In the genomic region with DNA sequence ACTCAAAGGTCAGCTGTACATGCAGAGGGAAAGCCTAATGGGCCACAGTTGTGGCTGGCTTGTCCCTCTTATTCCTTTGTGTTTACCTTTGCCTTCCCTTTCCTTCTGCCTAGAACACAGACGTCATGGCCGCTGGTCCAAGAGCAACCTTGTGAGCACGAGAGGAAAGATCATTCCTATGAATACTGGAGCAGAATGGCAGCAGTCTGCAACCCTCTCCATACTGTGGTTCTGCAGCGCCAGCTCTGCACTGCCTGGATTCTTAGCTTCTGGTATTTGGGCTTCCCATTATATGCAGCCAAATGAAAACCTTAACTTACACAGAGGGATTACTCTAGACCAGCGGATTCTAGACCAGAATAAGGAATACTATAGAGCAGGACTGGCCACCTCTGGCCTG, we compare ENCODE assay signal across 35 cellular contexts.
"Had no signal": no experiment of that assay in that cellular context is flagged by ENCODE, and none has a peak within 500 bp of the region (broad histone marks: within the 10 kb centered on the region; RNA-seq: fewer than 3 reads in every experiment).

No MANE protein-coding gene starts in this region.

- H3K27ac Mint-ChIP-seq: activated B cell treated with CpG ODN at 0.5 μM for 24 hours; activated CD4-positive, alpha-beta memory T cell treated with anti-CD3 and anti-CD28 coated beads for 36 hours; activated CD4-positive, alpha-beta T cell treated with anti-CD3 and anti-CD28 coated beads, Interleukin-2, amount 10 ng/mL, durations not matched to agents 24 days and 14 days; activated CD8-positive, alpha-beta T cell treated with anti-CD3 and anti-CD28 coated beads for 36 hours; activated naive CD4-positive, alpha-beta T cell treated with anti-CD3 and anti-CD28 coated beads for 36 hours; activated naive CD4-positive, alpha-beta T cell treated with anti-CD3 and anti-CD28 coated beads, Interleukin-2, amount 50 U/mL, for 72 hours; activated naive CD8-positive, alpha-beta T cell treated with anti-CD3 and anti-CD28 coated beads for 36 hours; activated T-cell treated with anti-CD3 and anti-CD28 coated beads, Interleukin-2, amount 50 U/mL, for 72 hours; activated T-helper 1 cell treated with anti-CD3 and anti-CD28 coated beads, Interleukin-12 subunit alpha, Interleukin-12 subunit beta, Interleukin-2, Interleukin-4 antibody, amounts not matched to agents 30 ng/mL and 10 ng/mL and 1 ng/mL, durations not matched to agents 14 hours and 24 hours and 36 hours; activated T-helper 17 cell treated with anti-CD3 and anti-CD28 coated beads, Interleukin-2, amount 50 U/mL, for 72 hours; T-helper 1 cell treated with Interleukin-12 subunit alpha and Interleukin-12 subunit beta and Interleukin-4 antibody, amounts not matched to agents 30 μg/mL and 1 μg/mL, for 36 hours; T-helper 2 cell treated with Interferon-gamma antibody and Interleukin-4, amounts not matched to agents 5 μg/mL and 100 μg/mL, for 36 hours had no signal

- H3K27me3 Mint-ChIP-seq: activated B cell treated with CpG ODN at 0.5 μM for 24 hours; activated CD4-positive, alpha-beta memory T cell treated with anti-CD3 and anti-CD28 coated beads for 36 hours; activated CD4-positive, alpha-beta T cell treated with anti-CD3 and anti-CD28 coated beads, Interleukin-2, amount 10 ng/mL, durations not matched to agents 24 days and 14 days; activated CD8-positive, alpha-beta T cell treated with anti-CD3 and anti-CD28 coated beads for 36 hours; activated naive CD8-positive, alpha-beta T cell treated with anti-CD3 and anti-CD28 coated beads for 36 hours; activated T-helper 17 cell treated with anti-CD3 and anti-CD28 coated beads, Interleukin-2, amount 50 U/mL, for 72 hours had no signal

- H3K4me3 Mint-ChIP-seq: activated B cell treated with CpG ODN at 0.5 μM for 24 hours; activated CD4-positive, alpha-beta memory T cell treated with anti-CD3 and anti-CD28 coated beads for 36 hours; activated CD4-positive, alpha-beta T cell treated with anti-CD3 and anti-CD28 coated beads, Interleukin-2, amount 10 ng/mL, durations not matched to agents 24 days and 14 days; activated CD8-positive, alpha-beta T cell treated with anti-CD3 and anti-CD28 coated beads for 36 hours; activated naive CD4-positive, alpha-beta T cell treated with anti-CD3 and anti-CD28 coated beads for 36 hours; activated naive CD8-positive, alpha-beta T cell treated with anti-CD3 and anti-CD28 coated beads for 36 hours; activated T-cell treated with anti-CD3 and anti-CD28 coated beads, Interleukin-2, amount 50 U/mL, for 4 hours; activated T-cell treated with anti-CD3 and anti-CD28 coated beads, Interleukin-2, amount 50 U/mL, for 72 hours; activated T-helper 1 cell treated with anti-CD3 and anti-CD28 coated beads, Interleukin-12 subunit alpha, Interleukin-12 subunit beta, Interleukin-2, Interleukin-4 antibody, amounts not matched to agents 30 ng/mL and 10 ng/mL and 1 ng/mL, durations not matched to agents 14 hours and 24 hours and 36 hours; activated T-helper 17 cell treated with anti-CD3 and anti-CD28 coated beads, Interleukin-2, amount 50 U/mL, for 72 hours; T-helper 1 cell treated with Interleukin-12 subunit alpha and Interleukin-12 subunit beta and Interleukin-4 antibody, amounts not matched to agents 30 μg/mL and 1 μg/mL, for 36 hours; T-helper 2 cell treated with Interferon-gamma antibody and Interleukin-4, amounts not matched to agents 5 μg/mL and 100 μg/mL, for 36 hours had no signal

- H3K9me3 Mint-ChIP-seq: activated B cell treated with CpG ODN at 0.5 μM for 24 hours; activated CD4-positive, alpha-beta memory T cell treated with anti-CD3 and anti-CD28 coated beads for 36 hours; activated CD4-positive, alpha-beta T cell treated with anti-CD3 and anti-CD28 coated beads, Interleukin-2, amount 10 ng/mL, durations not matched to agents 24 days and 14 days; activated CD8-positive, alpha-beta T cell treated with anti-CD3 and anti-CD28 coated beads for 36 hours; activated naive CD4-positive, alpha-beta T cell treated with anti-CD3 and anti-CD28 coated beads for 36 hours; activated naive CD4-positive, alpha-beta T cell treated with anti-CD3 and anti-CD28 coated beads, Interleukin-2, amount 50 U/mL, for 72 hours; activated naive CD8-positive, alpha-beta T cell treated with anti-CD3 and anti-CD28 coated beads for 36 hours; activated T-cell treated with anti-CD3 and anti-CD28 coated beads, Interleukin-2, amount 50 U/mL, for 4 hours; activated T-cell treated with anti-CD3 and anti-CD28 coated beads, Interleukin-2, amount 50 U/mL, for 72 hours; activated T-helper 1 cell treated with anti-CD3 and anti-CD28 coated beads, Interleukin-12 subunit alpha, Interleukin-12 subunit beta, Interleukin-2, Interleukin-4 antibody, amounts not matched to agents 30 ng/mL and 10 ng/mL and 1 ng/mL, durations not matched to agents 14 hours and 24 hours and 36 hours; activated T-helper 17 cell treated with anti-CD3 and anti-CD28 coated beads, Interleukin-2, amount 50 U/mL, for 72 hours; T-helper 1 cell treated with Interleukin-12 subunit alpha and Interleukin-12 subunit beta and Interleukin-4 antibody, amounts not matched to agents 30 μg/mL and 1 μg/mL, for 36 hours; T-helper 2 cell treated with Interferon-gamma antibody and Interleukin-4, amounts not matched to agents 5 μg/mL and 100 μg/mL, for 36 hours had no signal

- H3K4me1 ChIP-seq: adrenal gland, body of pancreas, breast epithelium had no signal

- H3K27ac ChIP-seq: adrenal gland, body of pancreas, brain microvascular endothelial cell, breast epithelium, VCaP had no signal

- H3K36me3 ChIP-seq: breast epithelium had no signal

- H3K9me3 ChIP-seq: adrenal gland, body of pancreas, breast epithelium had no signal

- H3K4me1 Mint-ChIP-seq: activated CD4-positive, alpha-beta T cell treated with anti-CD3 and anti-CD28 coated beads, Interleukin-2, amount 10 ng/mL, durations not matched to agents 24 days and 14 days; activated T-helper 17 cell treated with anti-CD3 and anti-CD28 coated beads, Interleukin-2, amount 50 U/mL, for 72 hours had no signal

- H3K4me3 ChIP-seq: adrenal gland, body of pancreas, breast epithelium had no signal

- H3K27me3 ChIP-seq: adrenal gland, body of pancreas, brain microvascular endothelial cell, breast epithelium had no signal

- DNase-seq: activated B cell treated with CpG ODN at 0.5 μM for 24 hours; activated CD4-positive, alpha-beta memory T cell treated with anti-CD3 and anti-CD28 coated beads for 36 hours; activated CD4-positive, alpha-beta T cell treated with anti-CD3 and anti-CD28 coated beads for 4 hours; activated CD4-positive, alpha-beta T cell treated with anti-CD3 and anti-CD28 coated beads, Interleukin-2, amount 10 ng/mL, durations not matched to agents 24 days and 14 days; activated CD4-positive, alpha-beta T cell treated with anti-CD3 and anti-CD28 coated beads, Interleukin-2, amount 50 U/mL, for 1 hour; activated CD4-positive, alpha-beta T cell treated with anti-CD3 and anti-CD28 coated beads, Interleukin-2, amount 50 U/mL, for 4 hours; activated CD4-positive, CD25-positive, alpha-beta regulatory T cell treated with anti-CD3 and anti-CD28 coated beads, Interleukin-2, amount 50 U/mL, for 72 hours; activated CD8-positive, alpha-beta memory T cell treated with anti-CD3 and anti-CD28 coated beads, Interleukin-2, amount 50 U/mL, for 4 hours; activated CD8-positive, alpha-beta T cell treated with anti-CD3 and anti-CD28 coated beads for 36 hours; activated effector memory CD4-positive, alpha-beta T cell treated with anti-CD3 and anti-CD28 coated beads, Interleukin-2, amount 50 U/mL, for 16 hours; activated gamma-delta T cell treated with Interleukin-2 at 50 U/mL for 16 hours; activated naive CD4-positive, alpha-beta T cell; activated naive CD4-positive, alpha-beta T cell treated with anti-CD3 and anti-CD28 coated beads for 36 hours; activated naive CD4-positive, alpha-beta T cell treated with anti-CD3 and anti-CD28 coated beads, Interleukin-2, amount 50 U/mL, for 16 hours; activated naive CD8-positive, alpha-beta T cell treated with anti-CD3 and anti-CD28 coated beads for 36 hours; activated T-cell treated with anti-CD3 and anti-CD28 coated beads for 4 hours; activated T-cell treated with anti-CD3 and anti-CD28 coated beads, Interleukin-2, amount 50 U/mL, for 1 hour; activated T-cell treated with anti-CD3 and anti-CD28 coated beads, Interleukin-2, amount 50 U/mL, for 4 hours; activated T-cell treated with anti-CD3 and anti-CD28 coated beads, Interleukin-2, amount 50 U/mL, for 72 hours; adrenal gland; amniotic stem cell; aorta; body of pancreas; brain microvascular endothelial cell; central memory CD4-positive, alpha-beta T cell; T-helper 1 cell; T-helper 2 cell; T-helper 9 cell had no signal
